28 cellular contexts compared by ENCODE assay signal in genomic region chr6:141986457-141986856, GRCh38.
"Had no signal": no experiment of that assay in that cellular context is flagged by ENCODE, and none has a peak within 500 bp of the region (broad histone marks: within the 10 kb centered on the region; RNA-seq: fewer than 3 reads in every experiment).

No MANE protein-coding gene starts in this region.

- H3K9me3 ChIP-seq: heart right ventricle, left ventricle myocardium inferior, lower lobe of right lung, neutrophil, psoas muscle, spleen, tibial nerve, upper lobe of right lung, vagina had no signal

- H3K4me1 Mint-ChIP-seq: naive B cell, nephron had no signal

- H3K36me3 Mint-ChIP-seq: immature natural killer cell; memory B cell; naive B cell; stimulated activated memory B cell treated with anti-CD40 and anti-IgM and Interleukin-4, amounts not matched to agents 10 μg/mL and 1 μg/mL and 100 μg/mL, for 72 hours had no signal

- H3K27me3 ChIP-seq: neutrophil, spleen, tibial nerve, upper lobe of right lung, vagina had no signal

- H3K4me3 ChIP-seq: coronary artery, heart right ventricle, left ventricle myocardium inferior, lower lobe of right lung, psoas muscle, spleen, tibial nerve, upper lobe of right lung, vagina had no signal

- H3K36me3 ChIP-seq: heart right ventricle, left ventricle myocardium inferior, lower lobe of right lung, neutrophil, spleen, tibial nerve, upper lobe of right lung, vagina had no signal

- H3K4me3 Mint-ChIP-seq: endodermal cell; immature natural killer cell; memory B cell; naive B cell; nephron; stimulated activated memory B cell treated with anti-CD40 and anti-IgM and Interleukin-4, amounts not matched to agents 10 μg/mL and 1 μg/mL and 100 μg/mL, for 72 hours; stimulated activated naive CD8-positive, alpha-beta T cell treated with anti-CD3 and anti-CD28 coated beads, Interleukin-15, Interleukin-2, amounts not matched to agents 100 ng/mL and 50 ng/mL, for 24 hours had no signal

- H3K9me3 Mint-ChIP-seq: endodermal cell; immature natural killer cell; memory B cell; nephron; stimulated activated memory B cell treated with anti-CD40 and anti-IgM and Interleukin-4, amounts not matched to agents 10 μg/mL and 1 μg/mL and 100 μg/mL, for 72 hours; stimulated activated naive CD8-positive, alpha-beta T cell treated with anti-CD3 and anti-CD28 coated beads, Interleukin-15, Interleukin-2, amounts not matched to agents 100 ng/mL and 50 ng/mL, for 24 hours had no signal

- H3K4me1 ChIP-seq: heart right ventricle, left ventricle myocardium inferior, lower lobe of right lung, psoas muscle, spleen, tibial nerve, upper lobe of right lung, vagina had no signal

- H3K27ac ChIP-seq: coronary artery, heart right ventricle, left ventricle myocardium inferior, lower lobe of right lung, neutrophil, psoas muscle, spleen, tibial nerve, upper lobe of right lung, vagina had no signal

- ATAC-seq: heart right ventricle; left cardiac atrium; lower lobe of right lung; psoas muscle; sciatic nerve; stimulated activated memory B cell treated with anti-CD40 and anti-IgM and Interleukin-4, amounts not matched to agents 10 μg/mL and 1 μg/mL and 100 μg/mL, for 72 hours; upper lobe of right lung had no signal

- H3K27me3 Mint-ChIP-seq: memory B cell; naive B cell; stimulated activated memory B cell treated with anti-CD40 and anti-IgM and Interleukin-4, amounts not matched to agents 10 μg/mL and 1 μg/mL and 100 μg/mL, for 72 hours; stimulated activated naive CD8-positive, alpha-beta T cell treated with anti-CD3 and anti-CD28 coated beads, Interleukin-15, Interleukin-2, amounts not matched to agents 100 ng/mL and 50 ng/mL, for 24 hours had no signal

- FAIRE-seq: endothelial cell of umbilical vein, frontal cortex, keratinocyte had no signal

- H3K27ac Mint-ChIP-seq: endodermal cell; immature natural killer cell; memory B cell; naive B cell; nephron; stimulated activated memory B cell treated with anti-CD40 and anti-IgM and Interleukin-4, amounts not matched to agents 10 μg/mL and 1 μg/mL and 100 μg/mL, for 72 hours; stimulated activated naive CD8-positive, alpha-beta T cell treated with anti-CD3 and anti-CD28 coated beads, Interleukin-15, Interleukin-2, amounts not matched to agents 100 ng/mL and 50 ng/mL, for 24 hours had no signal

- DNase-seq: effector CD4-positive, alpha-beta T cell; endodermal cell; erythroblast; heart right ventricle; immature natural killer cell; left cardiac atrium; left ventricle myocardium inferior; lower lobe of right lung; naive B cell; psoas muscle; retina; spleen; stimulated activated CD4-positive, alpha-beta T cell treated with anti-CD3 and anti-CD28 coated beads, Interleukin-15, amount 100 ng/mL, for 24 hours; stimulated activated CD4-positive, alpha-beta T cell treated with anti-CD3 and anti-CD28 coated beads, Interleukin-1b, Interleukin-23, amount 100 ng/mL, for 48 hours; stimulated activated CD4-positive, alpha-beta T cell treated with anti-CD3 and anti-CD28 coated beads, Interleukin-4, amount 100 ng/mL, for 24 hours; upper lobe of right lung had no signal
